Comparison of ENCODE assay signal across 17 cellular contexts in genomic region chr15:74041311-74041756, GRCh38. TPM values are rescaled to one million over a fixed set of nuclear protein-coding genes. Genes with fewer than 3 reads are reported as not detected.
DNase-seq lines count a peak whose midpoint lies in the region; ATAC-seq and TF ChIP-seq lines count a peak whose summit lies in the region.
"Had no signal": no experiment of that assay in that cellular context is flagged by ENCODE, and none has a peak within 500 bp of the region (broad histone marks: within the 10 kb centered on the region; RNA-seq: fewer than 3 reads in every experiment).

No MANE protein-coding gene starts in this region.

- no peak overlapping the region for H3K4me3 Mint-ChIP-seq in CD4-positive, alpha-beta T cell
- H3K4me3 Mint-ChIP-seq: activated T-cell treated with anti-CD3 and anti-CD28 coated beads, Interleukin-2, amount 50 U/mL, for 4 hours; naive thymus-derived CD4-positive, alpha-beta T cell had no signal

- peaks cover 29% of the 10 kb centered on the region for H3K36me3 ChIP-seq in right atrium auricular region
- H3K36me3 ChIP-seq in esophagus squamous epithelium = peaks cover 0 to 63% (median 25%) of the 10 kb centered on the region in 3 donors
- no peaks in the 10 kb centered on the region for H3K36me3 ChIP-seq in uterus

- TF ChIP-seq POLR2A in esophagus squamous epithelium (IDR thresholded peaks at IDR 0.05) (no peak), uterus (IDR thresholded peaks at IDR 0.05) (no peak)

- H3K36me3 Mint-ChIP-seq in CD4-positive, alpha-beta T cell (ENCODE audit: low read depth) = peaks cover 38% of the 10 kb centered on the region

- H3K9me3 ChIP-seq in right atrium auricular region (no peaks in the 10 kb centered on the region), esophagus squamous epithelium (no peaks in the 10 kb centered on the region), uterus (no peaks in the 10 kb centered on the region)
- H3K9me3 ChIP-seq in CD4-positive, alpha-beta T cell (ENCODE audit: control insufficient read depth, low read length) = no peaks in the 10 kb centered on the region

- H3K4me3 ChIP-seq in right atrium auricular region (no peak overlapping the region), esophagus squamous epithelium (no peak overlapping the region), uterus (no peak overlapping the region)

- H3K27me3 ChIP-seq in right atrium auricular region = no peaks in the 10 kb centered on the region
- H3K27me3 ChIP-seq in esophagus squamous epithelium = no peaks in the 10 kb centered on the region
- no peaks in the 10 kb centered on the region for H3K27me3 ChIP-seq in uterus
- H3K27me3 ChIP-seq in CD4-positive, alpha-beta T cell (ENCODE audit: control insufficient read depth, insufficient read depth, low read length) = no peaks in the 10 kb centered on the region

- TF ChIP-seq CTCF in right atrium auricular region (IDR thresholded peaks at IDR 0.05) (no peak), esophagus squamous epithelium (IDR thresholded peaks at IDR 0.05) (no peak), uterus (IDR thresholded peaks at IDR 0.05) (no peak)
- TF ChIP-seq CTCF in CD4-positive, alpha-beta T cell (IDR thresholded peaks at IDR 0.05) = no peak

- POLR2A ChIA-PET in CD4-positive, alpha-beta T cell (lab: Charles Lee) = no interaction called here

- H3K4me1 ChIP-seq in right atrium auricular region = peaks cover 0 to 61% of the 10 kb centered on the region in 2 donors
- peaks cover 0 to 60% (median 20%) of the 10 kb centered on the region in 3 donors for H3K4me1 ChIP-seq in esophagus squamous epithelium
- peaks cover 0 to 16% of the 10 kb centered on the region in 2 donors for H3K4me1 ChIP-seq in uterus

- WGBS in esophagus squamous epithelium, 2 donors = 70 to 89% methylated on average over 10 of the region's 10 CpGs

- no peak overlapping the region for H3K27ac Mint-ChIP-seq in CD4-positive, alpha-beta T cell

- no peaks in the 10 kb centered on the region for H3K27me3 Mint-ChIP-seq in CD4-positive, alpha-beta T cell
- H3K27me3 Mint-ChIP-seq: naive thymus-derived CD4-positive, alpha-beta T cell had no signal

- CTCF ChIA-PET in CD4-positive, alpha-beta T cell (lab: Charles Lee) = no interaction called here

- H3K27ac ChIP-seq in right atrium auricular region (peak overlapping the region; percentile 49 to 66), esophagus squamous epithelium (peak overlapping the region; percentile 4 to 80 (median 56)), uterus (peak overlapping the region; percentile 53 to 66)
- H3K27ac ChIP-seq in CD4-positive, alpha-beta T cell (ENCODE audit: low read depth, low read length) = no peak overlapping the region
- H3K27ac ChIP-seq: KMS-11 had no signal

- no peaks in the 10 kb centered on the region for H3K9me3 Mint-ChIP-seq in CD4-positive, alpha-beta T cell
- H3K9me3 Mint-ChIP-seq: activated T-cell treated with anti-CD3 and anti-CD28 coated beads, Interleukin-2, amount 50 U/mL, for 4 hours; naive thymus-derived CD4-positive, alpha-beta T cell had no signal

- no peak for ATAC-seq in CD4-positive, alpha-beta T cell (ENCODE audit: poor library complexity)
- ATAC-seq in HG02642 (IDR thresholded peaks at IDR 0.05; ENCODE audit: poor library complexity, unreplicated experiment) (no peak), HG03520 (IDR thresholded peaks at IDR 0.05; ENCODE audit: unreplicated experiment) (no peak)
- ATAC-seq: activated T-cell treated with anti-CD3 and anti-CD28 coated beads, Interleukin-2, amount 50 U/mL, for 4 hours; naive thymus-derived CD4-positive, alpha-beta T cell had no signal

- intact Hi-C loops in cardiac septum (cut with DNase I) = loop anchor here (2.0 kb wide), 1 partner anchor 49 kb away; the partner anchor contains the start of gene STOML1
- intact Hi-C loops in esophagus squamous epithelium (cut with DNase I) = no loop called here
- intact Hi-C loops in posterior vena cava (cut with DNase I) = no loop called here
- intact Hi-C loops in uterus (cut with DNase I; ENCODE audit: low total_unique reads) = no loop called here
- intact Hi-C loops in CD4-positive, alpha-beta T cell (cut with DNase I, micrococcal nuclease) = no loop called here

- no peaks in the 10 kb centered on the region for H3K4me1 Mint-ChIP-seq in CD4-positive, alpha-beta T cell (ENCODE audit: low read depth)

- no peak for DNase-seq in right atrium auricular region (ENCODE audit: low spot score)
- no peak for DNase-seq in cardiac septum (ENCODE audit: low spot score)
- DNase-seq in esophagus squamous epithelium (lab: John Stamatoyannopoulos, UW) = no peak
- peak; percentile 67 for DNase-seq in posterior vena cava (ENCODE audit: low spot score)
- no peak for DNase-seq in uterus
- no peak for DNase-seq in CD4-positive, alpha-beta T cell
- DNase-seq: activated T-cell treated with anti-CD3 and anti-CD28 coated beads, Interleukin-2, amount 50 U/mL, for 4 hours; effector CD8-positive, alpha-beta T cell; HCEC 1CT; naive thymus-derived CD4-positive, alpha-beta T cell; NCI-H1694 treated with DMSO at 0.1 percent for 48 hours; NCI-H510A treated with DMSO at 0.1 percent for 48 hours; RPMI8226 had no signal

RNA-seq across cellular contexts. Expression of gene GOLGA6A, which starts 41.0 kb away (rescaled TPM):
- total RNA-seq in right atrium auricular region (not detected), cardiac septum (not detected), esophagus squamous epithelium (not detected), posterior vena cava (under 1 TPM in 1 of 2 donors, not detected in 1; 0.24 TPM), uterus (under 1 TPM in 1 of 4 donors, not detected in 3; 0.58 TPM)
- under 1 TPM; 0.16 to 0.42 TPM for total RNA-seq in CD4-positive, alpha-beta T cell
- total RNA-seq: activated T-cell treated with anti-CD3 and anti-CD28 coated beads, Interleukin-2, amount 50 U/mL, for 4 hours; T-helper 2 cell treated with Interferon-gamma antibody and Interleukin-4, amounts not matched to agents 100 ng/mL and 5 ng/mL, for 36 hours had no signal

RNA-seq across cellular contexts. Expression of gene PML, which starts 46.8 kb away (rescaled TPM):
- total RNA-seq in right atrium auricular region (10 to 100 TPM; 27.3 to 36.1 TPM), cardiac septum (24.6 TPM), esophagus squamous epithelium (10 to 100 TPM; 34.0 to 52.3 (median 44.5) TPM), posterior vena cava (10 to 100 TPM; 49.2 to 50.7 TPM), uterus (100 to 1,000 TPM in 2 of 4 donors, 10 to 100 TPM in 2; 39.0 to 118 (median 78.3) TPM)
- total RNA-seq in CD4-positive, alpha-beta T cell = 10 to 100 TPM; 39.2 to 42.9 TPM

RNA-seq across cellular contexts. Expression of gene STOML1, which starts 49.2 kb away (rescaled TPM):
- total RNA-seq in right atrium auricular region = 10 to 100 TPM; 11.8 to 23.5 TPM
- total RNA-seq in cardiac septum = 32.1 TPM
- total RNA-seq in esophagus squamous epithelium = 10 to 100 TPM in 2 of 4 donors, 1 to 10 TPM in 2; 8.3 to 14.8 (median 11.1) TPM
- 10 to 100 TPM; 17.3 to 20.1 TPM for total RNA-seq in posterior vena cava
- 10 to 100 TPM in 2 of 4 donors, 1 to 10 TPM in 2; 4.4 to 16.6 (median 8.3) TPM for total RNA-seq in uterus
- total RNA-seq in CD4-positive, alpha-beta T cell = 1 to 10 TPM; 4.6 to 5.3 TPM
